Comparison of ENCODE assay signal across 34 cellular contexts in genomic region chr1:99496067-99496466, GRCh38.
A peak's percentile ranks its signal among the peaks of the same experiment; 100 is the strongest.
DNase-seq lines count a peak whose midpoint lies in the region; ATAC-seq and TF ChIP-seq lines count a peak whose summit lies in the region.
"Had no signal": no experiment of that assay in that cellular context is flagged by ENCODE, and none has a peak within 500 bp of the region (broad histone marks: within the 10 kb centered on the region; RNA-seq: fewer than 3 reads in every experiment).

No MANE protein-coding gene starts in this region.

- POLR2A ChIA-PET in PC-3 (lab: Charles Lee; ENCODE audit: unreplicated experiment), result no interaction called here
- POLR2A ChIA-PET in CD8-positive, alpha-beta T cell (lab: Charles Lee), result no interaction called here

- CTCF ChIA-PET in PC-3 (lab: Charles Lee), result interaction anchor here (0.5 kb wide), 1 partner anchor 31 kb away, joined by 6 read pairs; no protein-coding TSS in a partner anchor
- CTCF ChIA-PET in CD8-positive, alpha-beta T cell (lab: Charles Lee), result no interaction called here

- BruUV-seq in PC-3 (replicated peaks; lab: Mats Ljungman, UMichigan), result no TSS peak

- no peak overlapping the region for H3K27ac Mint-ChIP-seq in CD8-positive, alpha-beta T cell
- H3K27ac Mint-ChIP-seq: activated naive CD4-positive, alpha-beta T cell treated with anti-CD3 and anti-CD28 coated beads, Interleukin-2, amount 50 U/mL, for 24 hours; activated T-helper 17 cell treated with anti-CD3 and anti-CD28 coated beads, Interleukin-2, amount 50 U/mL, for 72 hours; HFFc6 had no signal

- H3K4me2 ChIP-seq in PC-3 (ENCODE audit: low read length), result no peak overlapping the region
- H3K4me2 ChIP-seq: neural progenitor cell had no signal

- no peaks in the 10 kb centered on the region for H3K36me3 Mint-ChIP-seq in CD8-positive, alpha-beta T cell
- H3K36me3 Mint-ChIP-seq: activated naive CD4-positive, alpha-beta T cell treated with anti-CD3 and anti-CD28 coated beads, Interleukin-2, amount 50 U/mL, for 24 hours; neural progenitor cell had no signal

- H3K27ac ChIP-seq in PC-3 (ENCODE audit: low read length) (no peak overlapping the region), left ventricle myocardium inferior (replicated peaks) (no peak overlapping the region)
- no peak overlapping the region for H3K27ac ChIP-seq in CD8-positive, alpha-beta T cell (ENCODE audit: low read depth, low read length)
- H3K27ac ChIP-seq: coronary artery, heart right ventricle, neural progenitor cell, parathyroid adenoma, Peyer's patch, spleen, transverse colon had no signal

- H4K20me1 ChIP-seq in PC-3 (ENCODE audit: low read length), result no peaks in the 10 kb centered on the region

- no peaks in the 10 kb centered on the region for H3K9me3 Mint-ChIP-seq in CD8-positive, alpha-beta T cell
- H3K9me3 Mint-ChIP-seq: activated naive CD4-positive, alpha-beta T cell treated with anti-CD3 and anti-CD28 coated beads, Interleukin-2, amount 50 U/mL, for 24 hours; activated T-helper 17 cell treated with anti-CD3 and anti-CD28 coated beads, Interleukin-2, amount 50 U/mL, for 72 hours; HFFc6; neural progenitor cell had no signal

- H3K27me3 ChIP-seq in PC-3 (ENCODE audit: low read length) (no peaks in the 10 kb centered on the region), left ventricle myocardium inferior (ENCODE audit: low read depth) (no peaks in the 10 kb centered on the region)
- no peaks in the 10 kb centered on the region for H3K27me3 ChIP-seq in CD8-positive, alpha-beta T cell (ENCODE audit: insufficient read depth, low read length)
- H3K27me3 ChIP-seq: BE2C, heart right ventricle, neural progenitor cell, Peyer's patch, spleen, transverse colon had no signal

- no peak overlapping the region for H2AFZ ChIP-seq in PC-3 (ENCODE audit: low read length)
- H2AFZ ChIP-seq: neural progenitor cell, parathyroid adenoma had no signal

- no peak overlapping the region for H3K9ac ChIP-seq in PC-3 (ENCODE audit: low read length)
- H3K9ac ChIP-seq: neural progenitor cell, parathyroid adenoma had no signal

- ATAC-seq in PC-3 (peak; percentile 22; the same call in 1 of the 2 replicates), omental fat pad (ENCODE audit: low FRiP score) (peak; percentile 48)
- ATAC-seq in CD8-positive, alpha-beta T cell, result no peak
- ATAC-seq: activated T-helper 17 cell treated with anti-CD3 and anti-CD28 coated beads, Interleukin-2, amount 50 U/mL, for 72 hours; right cardiac atrium had no signal

- intact Hi-C loops in PC-3 (cut with micrococcal nuclease), result no loop called here
- intact Hi-C loops in posterior cingulate gyrus (cut with DNase I), result no loop called here
- intact Hi-C loops in left ventricle myocardium inferior (cut with micrococcal nuclease), result no loop called here
- intact Hi-C loops in CD8-positive, alpha-beta T cell (cut with DNase I, micrococcal nuclease), result no loop called here

- DNase-seq in EH (ENCODE audit: low read depth) (peak; percentile 6), PC-3 (peak; percentile 67), cardiac fibroblast (ENCODE audit: low read depth in 2 of 2) (peak; percentile 5 to 27), omental fat pad (ENCODE audit: low spot score) (no peak), posterior cingulate gyrus (no peak), left ventricle myocardium inferior (no peak), SIG-M5 treated with dmso at 0.1 percent for 504 hours (lab: John Stamatoyannopoulos, UW; ENCODE audit: unreplicated experiment) (no peak)
- DNase-seq in CD8-positive, alpha-beta T cell, result no peak
- DNase-seq: ACHN; anterior cingulate cortex; BE2C; caudate nucleus; DMS153; effector CD8-positive, alpha-beta T cell; erythroblast; GOT3; heart right ventricle; HFFc6; NCI-H1436; NCI-H2081; NCI-H2227 treated with DMSO at 0.1 percent for 48 hours; NCI-H526 treated with DMSO at 0.1 percent for 48 hours; Peyer's patch; right cardiac atrium; SIG-M5; spleen; stimulated activated CD4-positive, alpha-beta T cell treated with anti-CD3 and anti-CD28 coated beads, Interleukin-2, amount 100 ng/mL, for 24 hours; SW 1271; transverse colon had no signal

- H3F3A ChIP-seq in PC-3 (ENCODE audit: low read length, unreplicated experiment), result no peaks in the 10 kb centered on the region

- no peaks in the 10 kb centered on the region for H3K36me3 ChIP-seq in PC-3 (ENCODE audit: low read depth, low read length)
- H3K36me3 ChIP-seq in left ventricle myocardium inferior, result no peaks in the 10 kb centered on the region
- H3K36me3 ChIP-seq in CD8-positive, alpha-beta T cell (ENCODE audit: insufficient read depth, low read length), result no peaks in the 10 kb centered on the region
- H3K36me3 ChIP-seq: BE2C, heart right ventricle, neural progenitor cell, Peyer's patch, spleen, transverse colon had no signal

- no peaks in the 10 kb centered on the region for H3K79me2 ChIP-seq in PC-3 (ENCODE audit: low read length)
- H3K79me2 ChIP-seq: parathyroid adenoma had no signal

- H3K4me1 ChIP-seq in PC-3 (ENCODE audit: insufficient read depth, low read length) (peaks cover 8% of the 10 kb centered on the region; the same call in 1 of the 2 replicates), left ventricle myocardium inferior (peaks cover 4% of the 10 kb centered on the region)
- no peaks in the 10 kb centered on the region for H3K4me1 ChIP-seq in CD8-positive, alpha-beta T cell (ENCODE audit: insufficient read depth, low read length)
- H3K4me1 ChIP-seq: BE2C, heart right ventricle, neural progenitor cell, parathyroid adenoma, Peyer's patch, spleen, transverse colon had no signal

- peaks cover 3% of the 10 kb centered on the region for H3K27me3 Mint-ChIP-seq in CD8-positive, alpha-beta T cell (ENCODE audit: low read depth)

- H3K9me2 ChIP-seq in PC-3 (replicated peaks; ENCODE audit: low read length), result no peaks in the 10 kb centered on the region

- no peaks in the 10 kb centered on the region for H3K9me3 ChIP-seq in PC-3 (ENCODE audit: low read length)
- no peaks in the 10 kb centered on the region for H3K9me3 ChIP-seq in left ventricle myocardium inferior (replicated peaks)
- H3K9me3 ChIP-seq in CD8-positive, alpha-beta T cell (ENCODE audit: low read length), result no peaks in the 10 kb centered on the region
- H3K9me3 ChIP-seq: BE2C, heart right ventricle, Peyer's patch, spleen, transverse colon had no signal

- TF ChIP-seq CTCF in PC-3 (conservative IDR thresholded peaks at IDR 0.05; ENCODE audit: low read depth, low read length) (0 out of 2 replicates have a peak, but pooled peaks have one; percentile 21), cardiac fibroblast (IDR thresholded peaks at IDR 0.05; ENCODE audit: low read depth, low read length) (no peak), omental fat pad (IDR thresholded peaks at IDR 0.05) (no peak), left ventricle myocardium inferior (IDR thresholded peaks at IDR 0.05; ENCODE audit: borderline replicate concordance) (no peak)
- TF ChIP-seq CTCF in CD8-positive, alpha-beta T cell (IDR thresholded peaks at IDR 0.05), result no peak

- no peak overlapping the region for H3K4me3 Mint-ChIP-seq in CD8-positive, alpha-beta T cell
- H3K4me3 Mint-ChIP-seq: activated naive CD4-positive, alpha-beta T cell treated with anti-CD3 and anti-CD28 coated beads, Interleukin-2, amount 50 U/mL, for 24 hours; activated T-helper 17 cell treated with anti-CD3 and anti-CD28 coated beads, Interleukin-2, amount 50 U/mL, for 72 hours; HFFc6; neural progenitor cell had no signal

- H3K4me3 ChIP-seq in PC-3 (ENCODE audit: low read length) (no peak overlapping the region), cardiac fibroblast (replicated peaks in 1 of 2; ENCODE audit: low read depth in 2 of 2, low read length in 2 of 2) (no peak overlapping the region), left ventricle myocardium inferior (no peak overlapping the region)
- H3K4me3 ChIP-seq in CD8-positive, alpha-beta T cell (ENCODE audit: low read depth, low read length), result no peak overlapping the region
- H3K4me3 ChIP-seq: coronary artery, heart right ventricle, neural progenitor cell, Peyer's patch, spleen, transverse colon had no signal

- H3K4me1 Mint-ChIP-seq in CD8-positive, alpha-beta T cell (ENCODE audit: low read depth), result no peaks in the 10 kb centered on the region
- H3K4me1 Mint-ChIP-seq: activated naive CD4-positive, alpha-beta T cell treated with anti-CD3 and anti-CD28 coated beads, Interleukin-2, amount 50 U/mL, for 24 hours; activated T-helper 17 cell treated with anti-CD3 and anti-CD28 coated beads, Interleukin-2, amount 50 U/mL, for 72 hours had no signal

Comparison
In these comparisons a context has a peak if more than half of its experiments do, and no peak if none do; other contexts are left out.
1. DNase-seq: peak in EH (single experiment), PC-3 (single experiment) and cardiac fibroblast (2 of 2); none in omental fat pad (single experiment), posterior cingulate gyrus (0 of 10), left ventricle myocardium inferior (single experiment), SIG-M5 treated with dmso at 0.1 percent for 504 hours (single experiment) and CD8-positive, alpha-beta T cell (0 of 7).